Comparison of ENCODE assay signal across 10 cellular contexts in the genomic region with DNA sequence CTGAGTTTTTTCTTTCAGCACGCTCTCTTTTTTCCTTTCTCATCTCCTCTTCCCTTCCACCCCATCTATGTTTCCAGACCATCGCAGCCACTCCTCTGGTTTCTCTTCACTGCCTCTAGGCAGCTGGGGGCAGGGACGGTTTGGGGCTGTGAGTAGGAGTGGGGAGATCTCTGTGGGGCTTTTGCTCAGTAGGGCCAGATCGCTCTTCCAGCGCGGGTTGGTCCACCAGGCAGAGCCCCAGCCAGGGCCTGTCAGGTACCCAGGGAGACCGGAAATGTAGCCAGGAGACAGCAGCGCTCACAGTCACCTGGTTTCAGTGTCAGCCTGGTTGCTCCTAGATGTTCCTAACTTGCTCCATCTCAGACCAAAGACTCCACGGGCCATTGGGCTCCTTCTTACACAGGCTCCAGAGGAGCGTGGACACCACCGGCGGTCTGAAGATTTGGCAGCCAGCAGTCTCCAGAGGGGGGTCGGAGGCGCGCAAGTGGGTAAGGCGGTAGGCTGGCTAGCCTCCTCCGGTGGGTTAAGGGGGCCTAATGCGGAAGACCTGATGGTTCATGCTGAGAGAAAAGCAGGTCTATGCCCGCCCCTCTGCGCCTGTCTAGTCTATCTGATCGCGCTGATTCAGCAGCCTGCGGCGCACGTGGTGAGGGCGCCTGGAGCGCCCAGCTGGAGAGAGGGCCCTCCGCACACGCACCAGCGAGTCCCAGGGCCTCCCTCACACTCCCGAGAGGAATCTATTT. TPM values are rescaled to one million over a fixed set of nuclear protein-coding genes. Genes with fewer than 3 reads are reported as not detected.
A peak's percentile ranks its signal among the peaks of the same experiment; 100 is the strongest.
DNase-seq lines count a peak whose midpoint lies in the region; ATAC-seq, FAIRE-seq and TF ChIP-seq lines count a peak whose summit lies in the region.
"Had no signal": no experiment of that assay in that cellular context is flagged by ENCODE, and none has a peak within 500 bp of the region (broad histone marks: within the 10 kb centered on the region; RNA-seq: fewer than 3 reads in every experiment).

No MANE protein-coding gene starts in this region.

- BruUV-seq in HepG2 (replicated peaks; lab: Mats Ljungman, UMichigan) = no TSS peak

- TF ChIP-seq EP300 in SK-N-SH (IDR thresholded peaks at IDR 0.05; ENCODE audit: borderline replicate concordance in 1 of 2, low read depth in 1 of 2, low read length in 1 of 2) = no peak
- TF ChIP-seq EP300 in HepG2 (IDR thresholded peaks at IDR 0.05; ENCODE audit: low read depth in 2 of 2, low read length in 2 of 2) = no peak
- no peak for TF ChIP-seq EP300 in HepG2 (CRISPR knock-in tag; IDR thresholded peaks at IDR 0.05; ENCODE audit: borderline replicate concordance)
- TF ChIP-seq EP300 in stomach (IDR thresholded peaks at IDR 0.05) = no peak

- H3K79me2 ChIP-seq in SK-N-SH (ENCODE audit: insufficient read depth) = peaks cover 93% of the 10 kb centered on the region
- H3K79me2 ChIP-seq in HepG2 (ENCODE audit: insufficient read depth, low read length) = no peaks in the 10 kb centered on the region

- in situ Hi-C loops in HepG2 (cut with HindIII; ENCODE audit: extremely low pct_ligation_motif_present, low pct_unique_long_range_greater_than_20kb) = no loop called here

- H4K20me1 ChIP-seq in SK-N-SH (ENCODE audit: insufficient read depth) (peaks cover 55% of the 10 kb centered on the region), HepG2 (ENCODE audit: insufficient read depth, low read length) (no peaks in the 10 kb centered on the region)

- no peak for FAIRE-seq in HepG2 (lab: Jason Lieb, UNC)

- H3K4me3 ChIP-seq in H7 (ENCODE audit: insufficient read depth, low read depth, low read length) (no peak overlapping the region), SK-N-SH (ENCODE audit: low read depth in 2 of 2, low read length in 1 of 2) (peak overlapping the region; percentile 87 to 91), fibroblast of the aortic adventitia (ENCODE audit: low read depth, low read length) (peak overlapping the region; percentile 77), HepG2 (replicated peaks in 1 of 3; ENCODE audit: insufficient read depth in 1 of 3, low read depth in 2 of 3, low read length in 3 of 3) (no peak overlapping the region), stomach (peak overlapping the region in 2 of 4 donors; percentile 9 to 45)
- H3K4me3 ChIP-seq: colonic mucosa had no signal

- POLR2A ChIA-PET in SK-N-SH (lab: Yijun Ruan, JAX) = no interaction called here
- POLR2A ChIA-PET in HepG2 (lab: Yijun Ruan, JAX) = no interaction called here

- no peak for TF ChIP-seq CTCF in SK-N-SH (IDR thresholded peaks at IDR 0.05)
- no peak for TF ChIP-seq CTCF in fibroblast of the aortic adventitia (IDR thresholded peaks at IDR 0.05; ENCODE audit: insufficient read depth, low read length)
- TF ChIP-seq CTCF in HepG2 (CRISPR knock-in tag; IDR thresholded peaks at IDR 0.05) = no peak
- no peak for TF ChIP-seq CTCF in stomach (IDR thresholded peaks at IDR 0.05)

- TF ChIP-seq RAD21 in SK-N-SH (IDR thresholded peaks at IDR 0.05; ENCODE audit: low read length) (no peak), HepG2 (CRISPR knock-in tag; IDR thresholded peaks at IDR 0.05) (no peak)

- H3K36me3 ChIP-seq in H7 (replicated peaks; ENCODE audit: control insufficient read depth, insufficient read depth, low read length) = no peaks in the 10 kb centered on the region
- peaks cover 16 to 44% of the 10 kb centered on the region in 2 experiments for H3K36me3 ChIP-seq in SK-N-SH (replicated peaks in 1 of 2; ENCODE audit: control insufficient read depth in 1 of 2, insufficient read depth in 2 of 2, low read length in 1 of 2)
- H3K36me3 ChIP-seq in HepG2 (replicated peaks in 1 of 2; ENCODE audit: control insufficient read depth in 1 of 2, insufficient read depth in 2 of 2, low read length in 2 of 2) = no peaks in the 10 kb centered on the region
- H3K36me3 ChIP-seq in stomach = no peaks in the 10 kb centered on the region
- H3K36me3 ChIP-seq: colonic mucosa had no signal

- H3K27ac ChIP-seq in SK-N-SH (ENCODE audit: low read depth in 2 of 2, low read length in 1 of 2) = peak overlapping the region; percentile 64 to 99
- no peak overlapping the region for H3K27ac ChIP-seq in HepG2 (ENCODE audit: extremely low read length, insufficient read depth, low read length)
- H3K27ac ChIP-seq in stomach = no peak overlapping the region
- H3K27ac ChIP-seq: colonic mucosa had no signal

- no peak for TF ChIP-seq POLR2A in HepG2 (IDR thresholded peaks at IDR 0.05; ENCODE audit: insufficient read depth in 1 of 2, low read depth in 2 of 2, low read length in 2 of 2)
- TF ChIP-seq POLR2A in stomach (IDR thresholded peaks at IDR 0.05) = no peak

- DNase-seq in H7 (peak; percentile 60), SK-N-SH (peak; percentile 20), fibroblast of the aortic adventitia (ENCODE audit: low read depth) (peak; percentile 57), retina (peak; percentile 60), HepG2 (ENCODE audit: low spot score) (no peak), stomach (no peak)
- DNase-seq: colonic mucosa, NCI-H1048 had no signal

- H3K9ac ChIP-seq in SK-N-SH (peak overlapping the region; percentile 99), HepG2 (ENCODE audit: insufficient read depth, low read depth, low read length) (no peak overlapping the region)

- WGBS in SK-N-SH (ENCODE audit: low lambda C conversion rate) = 69% methylated on average over 21 of the region's 31 CpGs
- 22% methylated on average over 10 of the region's 31 CpGs for WGBS in HepG2 (ENCODE audit: low lambda C conversion rate)
- 7 to 23% (median 11%) methylated on average over 26 to 31 of the region's 31 CpGs for WGBS in stomach, 5 donors

- H3K4me2 ChIP-seq in SK-N-SH (peak overlapping the region; percentile 95), HepG2 (ENCODE audit: low read depth, low read length) (no peak overlapping the region)

- no peaks in the 10 kb centered on the region for H3K9me3 ChIP-seq in SK-N-SH
- no peaks in the 10 kb centered on the region for H3K9me3 ChIP-seq in HepG2 (ENCODE audit: low read length)
- no peaks in the 10 kb centered on the region for H3K9me3 ChIP-seq in stomach
- H3K9me3 ChIP-seq: colonic mucosa had no signal

- intact Hi-C loops in HepG2 (cut with micrococcal nuclease; ENCODE audit: unreplicated experiment) (no loop called here), stomach (cut with DNase I; ENCODE audit: low total_unique reads) (no loop called here)

- ATAC-seq in GM21526 (IDR thresholded peaks at IDR 0.05; ENCODE audit: low FRiP score, unreplicated experiment) (no peak), HepG2 (no peak)
- ATAC-seq: left lobe of liver had no signal

- CTCF ChIA-PET in SK-N-SH (lab: Yijun Ruan, JAX) (interaction anchor here (0.7 to 2.7 kb wide), 2 partner anchors 13 to 67 kb away, joined by 3 to 7 read pairs; partner anchors contain the start of gene CFAP299), HepG2 (lab: Yijun Ruan, JAX; ENCODE audit: low intra/inter-chr PET ratio, low total read pairs) (no interaction called here)

- H3K27me3 ChIP-seq in H7 (ENCODE audit: control insufficient read depth, insufficient read depth, low read length) = peaks cover 80% of the 10 kb centered on the region
- no peaks in the 10 kb centered on the region for H3K27me3 ChIP-seq in SK-N-SH (ENCODE audit: insufficient read depth)
- H3K27me3 ChIP-seq in HepG2 (ENCODE audit: control insufficient read depth in 1 of 2, insufficient read depth in 2 of 2, low read length in 2 of 2) = peaks cover 2 to 40% of the 10 kb centered on the region in 2 experiments; a peak in 4 of 5 replicates
- H3K27me3 ChIP-seq in stomach = peaks cover 12 to 75% (median 65%) of the 10 kb centered on the region in 3 donors

- H2AFZ ChIP-seq in SK-N-SH (ENCODE audit: low read depth) (no peak overlapping the region), HepG2 (ENCODE audit: low read length) (no peak overlapping the region)

- peaks cover 6 to 12% of the 10 kb centered on the region in 2 experiments; a peak in 2 of 4 replicates for H3K4me1 ChIP-seq in SK-N-SH (ENCODE audit: control insufficient read depth in 1 of 2, insufficient read depth in 2 of 2, low read depth in 1 of 2, low read length in 1 of 2)
- no peaks in the 10 kb centered on the region for H3K4me1 ChIP-seq in HepG2 (ENCODE audit: insufficient read depth, low read length)
- H3K4me1 ChIP-seq in stomach = peaks cover 7 to 39% (median 25%) of the 10 kb centered on the region in 4 donors
- H3K4me1 ChIP-seq: colonic mucosa had no signal

- H3K9me2 ChIP-seq in SK-N-SH = no peaks in the 10 kb centered on the region

- H3F3A ChIP-seq in SK-N-SH (replicated peaks; ENCODE audit: insufficient read depth) = peaks cover 32% of the 10 kb centered on the region

TF ChIP-seq in HepG2, 621 proteins besides CTCF, POLR2A, EP300 and RAD21 (continues in another document):
- TF ChIP-seq ZSCAN30 (CRISPR knock-in tag; IDR thresholded peaks at IDR 0.05) (no peak), MATR3 (CRISPR knock-in tag; IDR thresholded peaks at IDR 0.05) (no peak)

RNA-seq across cellular contexts. Expression of gene FGF5, which starts 1.8 kb away (rescaled TPM):
- total RNA-seq in H7 (2014; rRNA removed; shearing (Covaris generic)) = not detected in 2 replicates
- 17.7 and 22.8 TPM in 2 replicates for polyA plus RNA-seq in SK-N-SH (2012; rRNA removed)
- polyA plus RNA-seq in SK-N-SH (2012; cell fraction: cytosol; rRNA removed) = 30.6 and 32.6 TPM in 2 replicates
- polyA plus RNA-seq in SK-N-SH (2012; cell fraction: nucleus; rRNA removed) = 15.2 and 20.5 TPM in 2 replicates
- 0.98 and 55.9 TPM in 2 replicates for total RNA-seq in fibroblast of the aortic adventitia (ENCODE audit: low replicate concordance)
- total RNA-seq in HepG2 (2016; rRNA removed; fragmentation: Illumina TruSeq; extraction: Trizol) = not detected in 2 replicates
- not detected in 2 replicates for total RNA-seq in HepG2 (2016; cell fraction: cytosol; rRNA removed; fragmentation: Illumina TruSeq; extraction: Trizol; ENCODE audit: low read depth)
- not detected in 2 replicates for total RNA-seq in HepG2 (2016; cell fraction: insoluble cytoplasmic fraction; rRNA removed; fragmentation: Illumina TruSeq; extraction: Trizol)
- total RNA-seq in HepG2 (2016; cell fraction: membrane; rRNA removed; fragmentation: Illumina TruSeq; extraction: Trizol) = not detected in 2 replicates
- total RNA-seq in HepG2 (2016; cell fraction: nucleus; rRNA removed; fragmentation: Illumina TruSeq; extraction: Trizol) = not detected in 2 replicates
- not detected in 2 replicates for polyA plus RNA-seq in HepG2 (2011; rRNA removed)
- not detected in 2 replicates for polyA plus RNA-seq in HepG2 (2011; cell fraction: cytosol; rRNA removed)
- not detected in 2 replicates for polyA plus RNA-seq in HepG2 (2011; cell fraction: nucleus; rRNA removed)
- not detected in 2 replicates for polyA plus RNA-seq in HepG2 (2012)
- polyA plus RNA-seq in HepG2 (2016; cell fraction: cytosol; fragmentation: Illumina TruSeq; extraction: Trizol; ENCODE audit: low read depth) = not detected in 2 replicates
- not detected in 2 replicates for polyA plus RNA-seq in HepG2 (2016; cell fraction: insoluble cytoplasmic fraction; fragmentation: Illumina TruSeq; extraction: Trizol; ENCODE audit: low read depth)
- polyA plus RNA-seq in HepG2 (2016; cell fraction: membrane; fragmentation: Illumina TruSeq; extraction: Trizol; ENCODE audit: low read depth) = not detected in 2 replicates
- not detected in 2 replicates for polyA plus RNA-seq in HepG2 (2016; cell fraction: nucleus; fragmentation: Illumina TruSeq; extraction: Trizol; ENCODE audit: insufficient read depth, low read depth)
- 0.04 TPM in 1 of 2 replicates, not detected in the other for polyA minus RNA-seq in HepG2 (2011; rRNA and poly(A)+ RNA removed; ENCODE audit: low replicate concordance)
- not detected in 2 replicates for polyA minus RNA-seq in HepG2 (2011; cell fraction: cytosol; rRNA and poly(A)+ RNA removed)
- 0.12 and 0.13 TPM in 2 replicates for polyA minus RNA-seq in HepG2 (2011; cell fraction: nucleus; rRNA and poly(A)+ RNA removed)
- total RNA-seq in stomach = under 1 TPM in 1 of 5 donors, not detected in 4; 0.18 TPM
- polyA plus RNA-seq in stomach = not detected
- total RNA-seq: left lobe of liver had no signal

Comparison
In these comparisons a context has a peak if more than half of its experiments do, and no peak if none do; other contexts are left out.
1. DNase-seq: peak in H7 (single experiment), SK-N-SH (single experiment), fibroblast of the aortic adventitia (single experiment) and retina (single experiment); none in HepG2 (single experiment) and stomach (single experiment).
2. H3K4me3 ChIP-seq: peak in SK-N-SH (2 of 2) and fibroblast of the aortic adventitia (single experiment); none in H7 (single experiment) and HepG2 (0 of 3).
3. H3K27ac ChIP-seq: peak in SK-N-SH (2 of 2); none in HepG2 (single experiment) and stomach (0 of 5).